Comparison of ENCODE assay signal across 18 cellular contexts in genomic region chr1:116912846-116913245, GRCh38. TPM values are rescaled to one million over a fixed set of nuclear protein-coding genes. Genes with fewer than 3 reads are reported as not detected.
DNase-seq lines count a peak whose midpoint lies in the region; ATAC-seq, FAIRE-seq and TF ChIP-seq lines count a peak whose summit lies in the region.
"Had no signal": no experiment of that assay in that cellular context is flagged by ENCODE, and none has a peak within 500 bp of the region (broad histone marks: within the 10 kb centered on the region; RNA-seq: fewer than 3 reads in every experiment).

No MANE protein-coding gene starts in this region.

- H3K4me1 ChIP-seq in IMR-90 (ENCODE audit: control insufficient read depth, insufficient read depth, low read length) = no peaks in the 10 kb centered on the region
- peaks cover 36 to 59% of the 10 kb centered on the region in 2 experiments for H3K4me1 ChIP-seq in K562 (replicated peaks in 1 of 2; ENCODE audit: control insufficient read depth in 2 of 2, insufficient read depth in 2 of 2, low read length in 2 of 2)
- H3K4me1 ChIP-seq in sigmoid colon = peaks cover 0 to 83% (median 77%) of the 10 kb centered on the region in 4 donors
- H3K4me1 ChIP-seq in right lobe of liver = peaks cover 0 to 4% (median 0%) of the 10 kb centered on the region in 4 donors

- H2BK5ac ChIP-seq in IMR-90 (ENCODE audit: low read depth, low read length, poor library complexity, severe bottlenecking) = no peak overlapping the region

- H3K9ac ChIP-seq in IMR-90 (ENCODE audit: low read depth, low read length) = no peak overlapping the region
- no peak overlapping the region for H3K9ac ChIP-seq in K562 (ENCODE audit: insufficient read depth in 1 of 2, low read depth in 2 of 2, low read length in 2 of 2)

- H3K23ac ChIP-seq in IMR-90 (ENCODE audit: low read depth, low read length) = no peak overlapping the region

- H3K9me1 ChIP-seq in IMR-90 (ENCODE audit: insufficient read depth, low read length) (no peaks in the 10 kb centered on the region), K562 (ENCODE audit: control insufficient read depth, insufficient read depth, low read length) (no peaks in the 10 kb centered on the region)

- intact Hi-C loops in IMR-90 (cut with micrococcal nuclease) (no loop called here), K562 (cut with micrococcal nuclease) (loop anchor here (5.0 kb wide), 1 partner anchor 86 kb away; no protein-coding TSS in a partner anchor), sigmoid colon (cut with DNase I) (loop anchor here (5.0 to 10.0 kb wide), 5 partner anchors 39 to 912 kb away; partner anchors contain the start of genes ATP1A1 and MAN1A2), right lobe of liver (cut with DNase I) (no loop called here)

- no CpG with 5 or more reads among the region's 2 CpGs for WGBS in IMR-90 (ENCODE audit: extremely low coverage in 2 of 2, insufficient read length in 1 of 2), 2 experiments
- 90% methylated on average over 2 of the region's 2 CpGs for WGBS in K562 (ENCODE audit: insufficient coverage, low coverage, missing lambda C conversion rate)
- WGBS in sigmoid colon, 2 donors = 96 to 97% methylated on average over 2 of the region's 2 CpGs
- WGBS in right lobe of liver (ENCODE audit: insufficient coverage, low coverage, low lambda C conversion rate, missing lambda C conversion rate) = 92% methylated on average over 2 of the region's 2 CpGs

- no peak overlapping the region for H3K14ac ChIP-seq in IMR-90 (replicated peaks; ENCODE audit: low read depth, low read length)

- H3K27ac ChIP-seq in IMR-90 (ENCODE audit: insufficient read depth, low read length) (no peak overlapping the region), K562 (ENCODE audit: extremely low read depth, low read depth, low read length) (no peak overlapping the region), sigmoid colon (peak overlapping the region; percentile 92 to 98 (median 94)), right lobe of liver (no peak overlapping the region)
- H3K27ac ChIP-seq: RWPE1 had no signal

- dilution Hi-C loops in IMR-90 (cut with HindIII; ENCODE audit: low sequenced_read_pairs, unreplicated experiment) = no loop called here

- H3K9me3 ChIP-seq in IMR-90 (ENCODE audit: control insufficient read depth, insufficient read depth, low read length) = no peaks in the 10 kb centered on the region
- no peaks in the 10 kb centered on the region for H3K9me3 ChIP-seq in K562 (replicated peaks; ENCODE audit: control insufficient read depth, insufficient read depth, low read depth, low read length)
- no peaks in the 10 kb centered on the region for H3K9me3 ChIP-seq in sigmoid colon
- H3K9me3 ChIP-seq in right lobe of liver = no peaks in the 10 kb centered on the region

- H4K20me1 ChIP-seq in IMR-90 (ENCODE audit: insufficient read depth, low read length) (no peaks in the 10 kb centered on the region), K562 (replicated peaks; ENCODE audit: control insufficient read depth, insufficient read depth, low read length) (no peaks in the 10 kb centered on the region)

- POLR2A ChIA-PET in IMR-90 (lab: Charles Lee; ENCODE audit: unreplicated experiment) = no interaction called here
- POLR2A ChIA-PET in K562 (lab: Yijun Ruan, JAX) = interaction anchor here (1.6 to 2.5 kb wide), 5 partner anchors 11 to 174 kb away, joined by 3 to 13 read pairs (median 7); no protein-coding TSS in a partner anchor

- TF ChIP-seq CTCF in IMR-90 (conservative IDR thresholded peaks at IDR 0.05; ENCODE audit: low read depth, low read length) (no peak), K562 (IDR thresholded peaks at IDR 0.05 in 2 of 3, conservative IDR thresholded peaks at IDR 0.05 in 1 of 3; ENCODE audit: insufficient read depth in 2 of 3, low read depth in 1 of 3, low read length in 3 of 3) (no peak), sigmoid colon (IDR thresholded peaks at IDR 0.05) (no peak), right lobe of liver (IDR thresholded peaks at IDR 0.05) (no peak)

- in situ Hi-C loops in IMR-90 (cut with MboI; ENCODE audit: low sequenced_read_pairs) (no loop called here), K562 (cut with MboI) (no loop called here)

- no peak overlapping the region for H3K4me2 ChIP-seq in IMR-90 (ENCODE audit: low read depth, low read length)
- no peak overlapping the region; the same call in 1 of the 2 replicates for H3K4me2 ChIP-seq in K562 (ENCODE audit: insufficient read depth, low read length)

- H4K8ac ChIP-seq in IMR-90 (ENCODE audit: low read depth in 2 of 2, low read length in 2 of 2) = no peak overlapping the region

- CTCF ChIA-PET in IMR-90 (lab: Yijun Ruan, JAX) = no interaction called here
- CTCF ChIA-PET in K562 (lab: Yijun Ruan, JAX; ENCODE audit: low intra/inter-chr PET ratio) = no interaction called here

- no peak for FAIRE-seq in K562 (lab: Jason Lieb, UNC)

- H4K5ac ChIP-seq in IMR-90 (ENCODE audit: low read depth, low read length) = no peak overlapping the region

- H2BK20ac ChIP-seq in IMR-90 (ENCODE audit: low read depth, low read length) = no peak overlapping the region

- no peak for TF ChIP-seq RAD21 in IMR-90 (IDR thresholded peaks at IDR 0.05; ENCODE audit: low read length)
- no peak for TF ChIP-seq RAD21 in K562 (CRISPR knock-in tag; conservative IDR thresholded peaks at IDR 0.05 in 1 of 2, IDR thresholded peaks at IDR 0.05 in 1 of 2)

- H3K18ac ChIP-seq in IMR-90 (ENCODE audit: low read depth, low read length) = no peak overlapping the region

- H3K4me3 ChIP-seq in IMR-90 (ENCODE audit: insufficient read depth, low read depth, low read length) (no peak overlapping the region), K562 (no peak overlapping the region), sigmoid colon (no peak overlapping the region), right lobe of liver (no peak overlapping the region)

- H2AFZ ChIP-seq in IMR-90 (replicated peaks; ENCODE audit: low read length, poor library complexity) (peak overlapping the region; percentile 41), K562 (ENCODE audit: low read depth, low read length) (no peak overlapping the region)

- H3K36me3 ChIP-seq in IMR-90 (ENCODE audit: control insufficient read depth, insufficient read depth, low read length) = no peaks in the 10 kb centered on the region
- H3K36me3 ChIP-seq in K562 (ENCODE audit: control insufficient read depth, insufficient read depth, low read length) = peaks cover 7% of the 10 kb centered on the region; the same call in 1 of the 3 replicates
- no peaks in the 10 kb centered on the region for H3K36me3 ChIP-seq in sigmoid colon
- no peaks in the 10 kb centered on the region for H3K36me3 ChIP-seq in right lobe of liver

- no peak overlapping the region for H2AK5ac ChIP-seq in IMR-90 (ENCODE audit: low read depth, low read length)

- H3K79me1 ChIP-seq in IMR-90 (ENCODE audit: low read depth in 1 of 2, low read length in 2 of 2) = no peaks in the 10 kb centered on the region

- no peak for TF ChIP-seq EP300 in K562 (IDR thresholded peaks at IDR 0.05; ENCODE audit: low read length)
- TF ChIP-seq EP300 in sigmoid colon (IDR thresholded peaks at IDR 0.05) = no peak

- no TSS peak for BruUV-seq in IMR-90 (replicated peaks; lab: Mats Ljungman, UMichigan)
- no TSS peak for BruUV-seq in K562 (replicated peaks; lab: Mats Ljungman, UMichigan)

- TF ChIP-seq POLR2A in IMR-90 (IDR thresholded peaks at IDR 0.05; ENCODE audit: low read depth, low read length) (no peak), K562 (conservative IDR thresholded peaks at IDR 0.05) (no peak), sigmoid colon (IDR thresholded peaks at IDR 0.05) (no peak), right lobe of liver (IDR thresholded peaks at IDR 0.05) (no peak)

- no peak overlapping the region for H4K91ac ChIP-seq in IMR-90 (ENCODE audit: insufficient read depth, low read depth, low read length)

- no peak overlapping the region for H2AK9ac ChIP-seq in IMR-90 (replicated peaks; ENCODE audit: low read depth, low read length, poor library complexity)

- H3K4ac ChIP-seq in IMR-90 (ENCODE audit: low read depth, low read length) = no peak overlapping the region

- no peak overlapping the region for H3K56ac ChIP-seq in IMR-90 (ENCODE audit: extremely low read depth, insufficient read depth, low read length)

- H3K27me3 ChIP-seq in IMR-90 (ENCODE audit: control insufficient read depth, insufficient read depth, low read length) = peaks cover 52% of the 10 kb centered on the region
- no peaks in the 10 kb centered on the region for H3K27me3 ChIP-seq in K562 (ENCODE audit: control insufficient read depth in 2 of 2, insufficient read depth in 2 of 2, low read length in 2 of 2)
- H3K27me3 ChIP-seq in sigmoid colon = no peaks in the 10 kb centered on the region
- no peaks in the 10 kb centered on the region for H3K27me3 ChIP-seq in right lobe of liver

- DNase-seq in IMR-90 (no peak), K562 (ENCODE audit: extremely low read depth in 1 of 4, low spot score in 3 of 4) (no peak), left lobe of liver (ENCODE audit: low spot score) (peak; percentile 5), sigmoid colon (peak; percentile 45), NCI-H1436 (lab: John Stamatoyannopoulos, UW) (no peak), right lobe of liver (no peak)
- DNase-seq in activated naive CD4-positive, alpha-beta T cell treated with anti-CD3 and anti-CD28 coated beads, Interleukin-2, amount 50 U/mL, for 16 hours = no peak
- DNase-seq: ACHN, AML-193, DMS153, EL, H9, NCI-H187 treated with DMSO at 0.1 percent for 48 hours, NCI-H2171, NCI-H446, OCI-M1 had no signal

- peaks cover 69% of the 10 kb centered on the region for H3K79me2 ChIP-seq in K562 (ENCODE audit: control insufficient read depth, insufficient read depth, low read length)

- ATAC-seq in IMR-90 (ENCODE audit: low read depth) (no peak), K562 (no peak), left lobe of liver (no peak), right lobe of liver (no peak)

- H2BK15ac ChIP-seq in IMR-90 (ENCODE audit: low read depth, low read length) = no peak overlapping the region

- H2BK120ac ChIP-seq in IMR-90 (ENCODE audit: low read depth, low read length) = no peak overlapping the region

RNA-seq across cellular contexts. Expression of gene PTGFRN, which starts 3.1 kb away (rescaled TPM):
- total RNA-seq in IMR-90 (2012; rRNA removed) = 0.90 and 1.1 TPM in 2 replicates
- 0.90 and 1.1 TPM in 2 replicates for polyA plus RNA-seq in IMR-90 (2012; rRNA removed)
- polyA plus RNA-seq in IMR-90 (2012; cell fraction: cytosol; rRNA removed) = 0.32 and 0.60 TPM in 2 replicates
- 0.16 and 0.33 TPM in 2 replicates for polyA plus RNA-seq in IMR-90 (2012; cell fraction: nucleus; rRNA removed; ENCODE audit: low replicate concordance)
- total RNA-seq in K562 (2011; cell fraction: chromatin; rRNA removed; ENCODE audit: low replicate concordance) = 38.9 and 44.3 TPM in 2 replicates
- 39.0 and 41.6 TPM in 2 replicates for total RNA-seq in K562 (2011; cell fraction: nucleolus; rRNA removed)
- 49.9 and 52.4 TPM in 2 replicates for total RNA-seq in K562 (2011; cell fraction: nucleoplasm; rRNA removed)
- total RNA-seq in K562 (2014; rRNA removed) = 22.4 and 26.2 TPM in 2 replicates
- 22.5 and 24.9 TPM in 2 replicates for total RNA-seq in K562 (2014; rRNA removed; fragmentation: Illumina TruSeq; extraction: Trizol)
- 26.2 and 27.1 TPM in 2 replicates for total RNA-seq in K562 (2015; rRNA removed; fragmentation: Illumina TruSeq; extraction: Trizol)
- total RNA-seq in K562 (2021) = 29.7 and 33.1 TPM in 2 replicates
- 25.7 and 25.8 TPM in 2 replicates for polyA plus RNA-seq in K562 (2011; rRNA removed)
- polyA plus RNA-seq in K562 (2011; cell fraction: cytosol; rRNA removed) = 14.4 and 19.7 TPM in 2 replicates
- 16.7 and 18.7 TPM in 2 replicates for polyA plus RNA-seq in K562 (2011; cell fraction: nucleus; rRNA removed)
- polyA plus RNA-seq in K562 (2012) = 26.2 and 27.1 TPM in 2 replicates
- 21.0 and 21.3 TPM in 2 replicates for polyA plus RNA-seq in K562 (2014; fragmentation: Illumina TruSeq; extraction: Trizol)
- polyA plus RNA-seq in K562 (2014; fragmentation: Nextera tagmentation; extraction: Ambion mirVana) = 10 to 100 TPM; 17.3 to 26.5 TPM
- polyA plus RNA-seq in K562 (2014; rRNA removed) = 19.4 and 28.1 TPM in 2 replicates
- polyA minus RNA-seq in K562 (2011; rRNA and poly(A)+ RNA removed) = 36.8 and 45.4 TPM in 2 replicates
- 24.8 and 26.2 TPM in 2 replicates for polyA minus RNA-seq in K562 (2011; cell fraction: cytosol; rRNA and poly(A)+ RNA removed)
- polyA minus RNA-seq in K562 (2011; cell fraction: nucleus; rRNA and poly(A)+ RNA removed) = 20.2 and 29.7 TPM in 2 replicates
- 11.9 TPM for total RNA-seq in left lobe of liver
- total RNA-seq in sigmoid colon = 100 to 1,000 TPM in 2 of 4 donors, 10 to 100 TPM in 2; 77.3 to 179 (median 109) TPM
- 10 to 100 TPM in 2 of 3 donors, 1 to 10 TPM in 1; 6.6 to 38.8 (median 11.8) TPM for polyA plus RNA-seq in sigmoid colon
- 10 to 100 TPM; 12.6 to 28.1 (median 17.5) TPM for total RNA-seq in right lobe of liver
- polyA plus RNA-seq: IgD-negative memory B cell had no signal

Comparison
In these comparisons a context has a peak if more than half of its experiments do, and no peak if none do; other contexts are left out.
1. DNase-seq: peak in left lobe of liver (single experiment) and sigmoid colon (single experiment); none in IMR-90 (single experiment), K562 (0 of 4), NCI-H1436 (single experiment), right lobe of liver (0 of 3) and activated naive CD4-positive, alpha-beta T cell treated with anti-CD3 and anti-CD28 coated beads, Interleukin-2, amount 50 U/mL, for 16 hours (single experiment).
2. H3K27ac ChIP-seq: peak in sigmoid colon (4 of 4); none in IMR-90 (single experiment), K562 (single experiment) and right lobe of liver (0 of 3).
3. intact Hi-C loops: an anchor here in K562 (5.0 kb wide) and sigmoid colon (5.0 to 10.0 kb wide); none called in IMR-90 and right lobe of liver.